11 cellular contexts compared by ENCODE assay signal in the genomic region with DNA sequence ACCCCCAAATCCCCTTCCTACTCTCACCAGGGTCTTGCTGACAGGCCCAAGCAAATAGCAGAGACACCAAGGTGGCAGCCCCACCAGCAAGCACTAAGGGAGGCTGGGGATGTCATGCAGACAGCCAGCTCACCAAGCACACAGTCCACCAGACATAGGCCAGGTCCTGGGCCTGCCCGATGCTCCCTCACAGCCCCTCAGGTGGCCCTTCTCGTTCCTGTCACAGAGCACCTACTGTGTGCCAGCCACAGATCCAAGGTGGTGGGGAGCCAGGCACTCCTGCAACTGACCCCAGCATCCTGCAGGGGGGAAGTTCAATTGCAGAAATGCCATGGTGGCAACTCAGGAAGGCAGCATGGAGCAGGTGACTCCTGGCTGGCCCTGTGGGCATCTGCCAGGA.
DNase-seq lines count a peak whose midpoint lies in the region; ATAC-seq, FAIRE-seq and TF ChIP-seq lines count a peak whose summit lies in the region.
"Had no signal": no experiment of that assay in that cellular context is flagged by ENCODE, and none has a peak within 500 bp of the region (broad histone marks: within the 10 kb centered on the region; RNA-seq: fewer than 3 reads in every experiment).

No MANE protein-coding gene starts in this region.

- H3K4me1 Mint-ChIP-seq in activated CD8-positive, alpha-beta memory T cell treated with anti-CD3 and anti-CD28 coated beads, Interleukin-2, amount 10 ng/mL, durations not matched to agents 7 days and 5 days, result peaks cover 76% of the 10 kb centered on the region
- H3K4me1 Mint-ChIP-seq in T-cell, result peaks cover 88 to 89% (median 88%) of the 10 kb centered on the region in 3 donors

- POLR2A ChIA-PET in T-cell (lab: Charles Lee), result no interaction called here

- H3K27me3 Mint-ChIP-seq in activated CD8-positive, alpha-beta memory T cell treated with anti-CD3 and anti-CD28 coated beads, Interleukin-2, amount 10 ng/mL, durations not matched to agents 7 days and 5 days, result no peaks in the 10 kb centered on the region
- no peaks in the 10 kb centered on the region for H3K27me3 Mint-ChIP-seq in T-cell

- no peak overlapping the region for H3K4me3 Mint-ChIP-seq in activated CD8-positive, alpha-beta memory T cell treated with anti-CD3 and anti-CD28 coated beads, Interleukin-2, amount 10 ng/mL, durations not matched to agents 7 days and 5 days
- peak overlapping the region in 1 of 3 donors; percentile 39 for H3K4me3 Mint-ChIP-seq in T-cell

- WGBS in stomach, 5 donors, result 74 to 82% (median 79%) methylated on average over 2 of the region's 2 CpGs

- CTCF ChIA-PET in activated CD8-positive, alpha-beta memory T cell treated with anti-CD3 and anti-CD28 coated beads, Interleukin-2, amount 10 ng/mL, durations not matched to agents 7 days and 5 days (lab: Charles Lee), result interaction anchor here (7.4 to 8.0 kb wide), 2 partner anchors 11 to 14 kb away, joined by 59 to 66 read pairs; a partner anchor contains a TSS
- CTCF ChIA-PET in T-cell (lab: Charles Lee), result interaction anchor here in 1 of 2 donors (0.9 to 2.1 kb wide), 2 partner anchors 14 to 61 kb away, joined by 3 to 9 read pairs; partner anchors contain the start of gene PNMA1

- no peak overlapping the region for H3K9ac ChIP-seq in kidney (ENCODE audit: low read length in 2 of 2)

- peaks cover 7% of the 10 kb centered on the region for H3K36me3 Mint-ChIP-seq in activated CD8-positive, alpha-beta memory T cell treated with anti-CD3 and anti-CD28 coated beads, Interleukin-2, amount 10 ng/mL, durations not matched to agents 7 days and 5 days
- peaks cover 3% of the 10 kb centered on the region for H3K36me3 Mint-ChIP-seq in T-cell

- intact Hi-C loops in kidney (cut with DNase I) (no loop called here), stomach (cut with DNase I; ENCODE audit: low total_unique reads) (no loop called here)

- H3K9me3 ChIP-seq in kidney (ENCODE audit: control insufficient read depth in 1 of 2, low read length in 2 of 2), result no peaks in the 10 kb centered on the region
- no peaks in the 10 kb centered on the region for H3K9me3 ChIP-seq in stomach

- no peak for ATAC-seq in activated CD8-positive, alpha-beta memory T cell treated with anti-CD3 and anti-CD28 coated beads, Interleukin-2, amount 10 ng/mL, durations not matched to agents 7 days and 5 days
- no peak for ATAC-seq in T-cell (replicated peaks in 1 of 4)

- H3K36me3 ChIP-seq in kidney (ENCODE audit: control insufficient read depth in 1 of 2, insufficient read depth in 2 of 2, low read length in 2 of 2), result no peaks in the 10 kb centered on the region
- no peaks in the 10 kb centered on the region for H3K36me3 ChIP-seq in stomach

- H3K9me3 Mint-ChIP-seq in activated CD8-positive, alpha-beta memory T cell treated with anti-CD3 and anti-CD28 coated beads, Interleukin-2, amount 10 ng/mL, durations not matched to agents 7 days and 5 days (ENCODE audit: low read depth), result no peaks in the 10 kb centered on the region
- H3K9me3 Mint-ChIP-seq in T-cell, result no peaks in the 10 kb centered on the region

- TF ChIP-seq CTCF in kidney (IDR thresholded peaks at IDR 0.05; ENCODE audit: borderline replicate concordance, extremely low read depth, insufficient read depth) (no peak), stomach (IDR thresholded peaks at IDR 0.05) (no peak)

- H3K4me1 ChIP-seq in kidney (ENCODE audit: control insufficient read depth in 1 of 2, insufficient read depth in 1 of 2, low read depth in 1 of 2, low read length in 2 of 2) (peaks cover 45 to 59% of the 10 kb centered on the region in 2 donors), stomach (peaks cover 56 to 95% (median 83%) of the 10 kb centered on the region in 4 donors)

- no peak for TF ChIP-seq POLR2A in stomach (IDR thresholded peaks at IDR 0.05)

- H3K27me3 ChIP-seq in stomach, result no peaks in the 10 kb centered on the region

- H3K27ac ChIP-seq in kidney (ENCODE audit: low read depth in 2 of 2, low read length in 2 of 2), result no peak overlapping the region
- peak overlapping the region in 4 of 5 donors; percentile 55 to 84 (median 69) for H3K27ac ChIP-seq in stomach

- no peak for FAIRE-seq in kidney (lab: Jason Lieb, UNC)
- FAIRE-seq: RCC 7860 had no signal

- TF ChIP-seq EP300 in stomach (IDR thresholded peaks at IDR 0.05), result no peak

- no peak overlapping the region for H3K4me3 ChIP-seq in kidney (ENCODE audit: low read length in 2 of 2)
- no peak overlapping the region for H3K4me3 ChIP-seq in stomach

- DNase-seq in activated CD8-positive, alpha-beta memory T cell treated with anti-CD3 and anti-CD28 coated beads, Interleukin-2, amount 10 ng/mL, durations not matched to agents 7 days and 5 days, result no peak
- no peak for DNase-seq in activated CD8-positive, alpha-beta memory T cell treated with anti-CD3 and anti-CD28 coated beads, Interleukin-2, amount 50 U/mL, for 4 hours
- no peak for DNase-seq in T-cell
- peak; percentile 64 for DNase-seq in kidney
- no peak for DNase-seq in stomach
- no peak for DNase-seq in GF-D8 (lab: John Stamatoyannopoulos, UW)
- no peak for DNase-seq in DMS 273 treated with DMSO at 0.1 percent for 48 hours (lab: John Stamatoyannopoulos, UW)
- no peak for DNase-seq in HuH-7 (ENCODE audit: low spot score)
- DNase-seq: activated gamma-delta T cell, NCI-H2081 treated with DMSO at 0.1 percent for 48 hours had no signal

- peak overlapping the region; percentile 72 for H3K27ac Mint-ChIP-seq in activated CD8-positive, alpha-beta memory T cell treated with anti-CD3 and anti-CD28 coated beads, Interleukin-2, amount 10 ng/mL, durations not matched to agents 7 days and 5 days
- peak overlapping the region; percentile 73 to 86 for H3K27ac Mint-ChIP-seq in T-cell

Comparison
In these comparisons a context has a peak if more than half of its experiments do, and no peak if none do; other contexts are left out.
1. H3K27ac ChIP-seq: peak in stomach (4 of 5); none in kidney (0 of 2).